15 cellular contexts compared by ENCODE assay signal in the genomic region with DNA sequence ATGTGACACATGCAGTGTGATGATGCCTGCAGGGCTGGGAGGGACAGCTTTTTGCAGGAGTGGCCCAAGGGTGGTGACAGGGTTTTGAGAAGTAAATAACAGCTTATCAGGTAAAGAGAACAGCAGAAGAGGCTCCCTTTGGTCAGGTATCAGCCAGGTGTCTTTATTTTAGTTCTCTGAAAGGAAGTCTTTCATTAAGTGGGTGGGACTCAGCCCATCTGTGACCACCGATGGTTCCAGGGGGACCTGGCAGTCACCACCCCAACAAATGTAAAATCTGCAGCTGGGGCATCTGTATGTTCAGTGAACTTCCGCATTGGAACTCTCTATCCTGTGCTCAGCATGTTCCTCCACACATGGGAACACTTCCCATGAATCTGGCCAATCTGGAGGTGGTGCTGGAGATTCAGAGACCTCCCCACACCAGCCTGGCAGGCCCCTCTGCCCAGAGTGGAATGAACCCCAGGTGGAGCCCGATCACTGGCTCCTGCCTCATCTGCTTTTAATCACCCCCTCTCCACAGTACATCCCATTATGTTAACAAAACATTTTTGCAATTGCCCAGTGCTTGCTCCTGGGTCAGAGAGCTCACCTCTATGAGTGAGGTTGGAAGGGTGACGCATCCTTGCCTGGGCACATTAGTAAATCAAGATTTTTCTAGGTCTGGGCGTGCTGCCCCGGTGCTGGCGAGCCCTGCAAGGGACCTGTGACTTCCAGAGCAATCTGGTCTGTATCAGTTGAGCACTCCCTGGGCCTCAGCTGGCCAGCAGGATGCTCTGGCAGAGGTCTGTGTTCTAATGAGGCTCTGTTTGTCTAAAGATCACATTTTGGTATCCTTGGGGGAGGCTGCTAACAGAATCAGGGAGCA.
DNase-seq lines count a peak whose midpoint lies in the region; ATAC-seq and TF ChIP-seq lines count a peak whose summit lies in the region.
"Had no signal": no experiment of that assay in that cellular context is flagged by ENCODE, and none has a peak within 500 bp of the region (broad histone marks: within the 10 kb centered on the region; RNA-seq: fewer than 3 reads in every experiment).

No MANE protein-coding gene starts in this region.

- CTCF ChIA-PET in PC-3 (lab: Charles Lee): no interaction called here

- TF ChIP-seq POLR2A in gastroesophageal sphincter (IDR thresholded peaks at IDR 0.05): no peak
- TF ChIP-seq POLR2A in spleen (IDR thresholded peaks at IDR 0.05): no peak

- H3K27ac Mint-ChIP-seq in stimulated activated naive B cell treated with anti-CD40 and anti-IgM and Interleukin-4, amounts not matched to agents 10 μg/mL and 1 μg/mL and 100 μg/mL, for 72 hours: no peak overlapping the region
- H3K27ac Mint-ChIP-seq: CD8-positive, alpha-beta T cell had no signal

- TF ChIP-seq EP300 in gastroesophageal sphincter (IDR thresholded peaks at IDR 0.05): no peak

- TF ChIP-seq CTCF in PC-3 (conservative IDR thresholded peaks at IDR 0.05; ENCODE audit: low read depth, low read length) (no peak), gastroesophageal sphincter (IDR thresholded peaks at IDR 0.05) (no peak), spleen (IDR thresholded peaks at IDR 0.05 in 8 of 11, conservative IDR thresholded peaks at IDR 0.05 in 3 of 11) (no peak)

- intact Hi-C loops in PC-3 (cut with micrococcal nuclease): no loop called here
- intact Hi-C loops in spleen (cut with DNase I; ENCODE audit: low total_unique reads): no loop called here

- DNase-seq in EL (peak; percentile 20), PC-3 (peak; percentile 23), spleen (peak; percentile 50), middle frontal gyrus (ENCODE audit: extremely low spot score, low spot score) (no peak)
- no peak for DNase-seq in stimulated activated naive B cell treated with anti-CD40 and anti-IgM and Interleukin-4, amounts not matched to agents 10 μg/mL and 1 μg/mL and 100 μg/mL, for 72 hours
- DNase-seq: CD8-positive, alpha-beta T cell; DND-41; H9; KBM-7; NCI-H1092; NCI-H1694 had no signal

- H3K27me3 Mint-ChIP-seq in stimulated activated naive B cell treated with anti-CD40 and anti-IgM and Interleukin-4, amounts not matched to agents 10 μg/mL and 1 μg/mL and 100 μg/mL, for 72 hours: peaks cover 28 to 39% of the 10 kb centered on the region in 2 donors

- H3K9me2 ChIP-seq in PC-3 (replicated peaks; ENCODE audit: low read length): no peaks in the 10 kb centered on the region

- no peaks in the 10 kb centered on the region for H3K4me1 Mint-ChIP-seq in stimulated activated naive B cell treated with anti-CD40 and anti-IgM and Interleukin-4, amounts not matched to agents 10 μg/mL and 1 μg/mL and 100 μg/mL, for 72 hours
- H3K4me1 Mint-ChIP-seq: H9 had no signal

- H3K4me3 Mint-ChIP-seq in stimulated activated naive B cell treated with anti-CD40 and anti-IgM and Interleukin-4, amounts not matched to agents 10 μg/mL and 1 μg/mL and 100 μg/mL, for 72 hours: no peak overlapping the region
- H3K4me3 Mint-ChIP-seq: CD8-positive, alpha-beta T cell; H9 had no signal

- no peaks in the 10 kb centered on the region for H3K36me3 ChIP-seq in PC-3 (ENCODE audit: low read depth, low read length)
- H3K36me3 ChIP-seq in gastroesophageal sphincter: no peaks in the 10 kb centered on the region
- H3K36me3 ChIP-seq in spleen: no peaks in the 10 kb centered on the region

- H4K20me1 ChIP-seq in PC-3 (ENCODE audit: low read length): no peaks in the 10 kb centered on the region

- POLR2A ChIA-PET in PC-3 (lab: Charles Lee; ENCODE audit: unreplicated experiment): no interaction called here

- no TSS peak for BruUV-seq in PC-3 (replicated peaks; lab: Mats Ljungman, UMichigan)

- no peaks in the 10 kb centered on the region for H3K9me3 ChIP-seq in PC-3 (ENCODE audit: low read length)
- peaks cover 0 to 14% (median 0%) of the 10 kb centered on the region in 3 donors for H3K9me3 ChIP-seq in gastroesophageal sphincter
- H3K9me3 ChIP-seq in spleen: peaks cover 3 to 14% (median 13%) of the 10 kb centered on the region in 8 donors

- no peaks in the 10 kb centered on the region for H3K27me3 ChIP-seq in PC-3 (ENCODE audit: low read length)
- H3K27me3 ChIP-seq in gastroesophageal sphincter: no peaks in the 10 kb centered on the region
- H3K27me3 ChIP-seq in spleen (replicated peaks in 1 of 7): peaks cover 0 to 17% (median 0%) of the 10 kb centered on the region in 7 donors

- H3K4me3 ChIP-seq in PC-3 (ENCODE audit: low read length) (no peak overlapping the region), gastroesophageal sphincter (no peak overlapping the region), spleen (no peak overlapping the region)

- H3F3A ChIP-seq in PC-3 (ENCODE audit: low read length, unreplicated experiment): no peaks in the 10 kb centered on the region

- 37 to 100% methylated on average over 1 to 4 of the region's 7 CpGs for WGBS in gastroesophageal sphincter (ENCODE audit: low coverage in 1 of 2), 2 donors
- 82 to 92% (median 89%) methylated on average over 6 to 7 of the region's 7 CpGs for WGBS in spleen, 5 donors

- peaks cover 9 to 12% of the 10 kb centered on the region in 2 donors for H3K9me3 Mint-ChIP-seq in stimulated activated naive B cell treated with anti-CD40 and anti-IgM and Interleukin-4, amounts not matched to agents 10 μg/mL and 1 μg/mL and 100 μg/mL, for 72 hours

- ATAC-seq in PC-3 (no peak), gastroesophageal sphincter (peak; percentile 87), GM21529 (IDR thresholded peaks at IDR 0.05; ENCODE audit: unreplicated experiment) (no peak), HG02610 (IDR thresholded peaks at IDR 0.05; ENCODE audit: unreplicated experiment) (no peak)
- ATAC-seq in stimulated activated naive B cell treated with anti-CD40 and anti-IgM and Interleukin-4, amounts not matched to agents 10 μg/mL and 1 μg/mL and 100 μg/mL, for 72 hours (replicated peaks): no peak
- ATAC-seq: CD8-positive, alpha-beta T cell had no signal

- no peak overlapping the region for H3K4me2 ChIP-seq in PC-3 (ENCODE audit: low read length)

- no peaks in the 10 kb centered on the region for H3K36me3 Mint-ChIP-seq in stimulated activated naive B cell treated with anti-CD40 and anti-IgM and Interleukin-4, amounts not matched to agents 10 μg/mL and 1 μg/mL and 100 μg/mL, for 72 hours

- H3K4me1 ChIP-seq in PC-3 (ENCODE audit: insufficient read depth, low read length) (peaks cover 8% of the 10 kb centered on the region), gastroesophageal sphincter (peaks cover 0 to 15% (median 0%) of the 10 kb centered on the region in 3 donors), spleen (peaks cover 0 to 2% (median 0%) of the 10 kb centered on the region in 6 donors)

- no peaks in the 10 kb centered on the region for H3K79me2 ChIP-seq in PC-3 (ENCODE audit: low read length)

- H3K27ac ChIP-seq in PC-3 (ENCODE audit: low read length) (no peak overlapping the region), gastroesophageal sphincter (peak overlapping the region in 1 of 4 donors; percentile 57), spleen (no peak overlapping the region)
- H3K27ac ChIP-seq: HL-60 had no signal

- no peak overlapping the region for H3K9ac ChIP-seq in PC-3 (ENCODE audit: low read length)

- no peak overlapping the region for H2AFZ ChIP-seq in PC-3 (ENCODE audit: low read length)

Comparison
In these comparisons a context has a peak if more than half of its experiments do, and no peak if none do; other contexts are left out.
1. DNase-seq: peak in EL (single experiment), PC-3 (single experiment) and spleen (single experiment); none in stimulated activated naive B cell treated with anti-CD40 and anti-IgM and Interleukin-4, amounts not matched to agents 10 μg/mL and 1 μg/mL and 100 μg/mL, for 72 hours (single experiment) and middle frontal gyrus (single experiment).